14 cellular contexts compared by ENCODE assay signal in the genomic region with DNA sequence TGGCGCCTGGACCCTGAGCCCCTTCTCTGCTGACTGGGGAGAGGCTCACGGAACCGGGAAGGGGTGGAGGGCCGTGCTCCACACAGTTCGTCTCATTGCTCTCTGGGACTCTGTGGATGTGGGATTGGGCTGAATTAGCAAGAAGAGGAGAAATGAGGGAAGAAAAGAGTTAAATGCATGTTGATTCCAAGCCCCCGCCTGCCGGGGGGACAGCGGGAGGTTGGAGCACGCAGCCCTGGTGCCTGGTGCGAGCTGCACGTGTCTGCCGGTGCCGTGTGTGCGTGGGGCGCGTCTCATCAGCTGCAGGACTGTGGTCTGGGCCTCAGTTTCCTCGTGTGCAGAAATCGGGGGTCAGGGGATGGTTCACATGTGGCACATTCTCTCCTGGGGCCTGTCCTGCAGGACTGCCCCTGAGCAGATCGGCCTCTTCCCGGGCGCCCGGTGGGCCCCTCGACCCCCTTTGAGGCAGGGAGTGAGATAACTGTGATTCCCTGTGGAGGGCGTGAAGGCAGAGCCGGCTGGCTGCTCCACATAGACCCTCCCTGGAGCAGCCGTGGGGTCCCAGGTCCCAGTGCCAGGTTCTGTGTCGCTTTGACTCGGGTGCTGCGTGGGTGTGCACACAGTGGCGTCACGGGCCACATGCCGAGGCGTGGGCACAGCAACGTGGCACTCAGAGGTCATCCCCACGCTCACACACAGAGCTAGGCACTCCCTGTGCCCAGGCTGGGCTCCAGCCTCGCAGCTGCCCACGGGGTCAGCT. TPM values are rescaled to one million over a fixed set of nuclear protein-coding genes. Genes with fewer than 3 reads are reported as not detected.
DNase-seq lines count a peak whose midpoint lies in the region; ATAC-seq, FAIRE-seq and TF ChIP-seq lines count a peak whose summit lies in the region.
"Had no signal": no experiment of that assay in that cellular context is flagged by ENCODE, and none has a peak within 500 bp of the region (broad histone marks: within the 10 kb centered on the region; RNA-seq: fewer than 3 reads in every experiment).

No MANE protein-coding gene starts in this region.

- no peak for ATAC-seq in HepG2
- no peak for ATAC-seq in right lobe of liver
- no peak for ATAC-seq in activated T-cell treated with anti-CD3 and anti-CD28 coated beads, Interleukin-2, amount 50 U/mL, for 72 hours (replicated peaks in 1 of 2)
- ATAC-seq: activated T-helper 17 cell treated with anti-CD3 and anti-CD28 coated beads, Interleukin-2, amount 50 U/mL, for 72 hours; Right ventricle myocardium inferior had no signal

- no peak for TF ChIP-seq EP300 in HepG2 (IDR thresholded peaks at IDR 0.05; ENCODE audit: low read depth in 2 of 2, low read length in 2 of 2)
- TF ChIP-seq EP300 in HepG2 (CRISPR knock-in tag; IDR thresholded peaks at IDR 0.05; ENCODE audit: borderline replicate concordance): no peak

- no peak for FAIRE-seq in HepG2 (lab: Jason Lieb, UNC)

- H3K9ac ChIP-seq in HepG2 (ENCODE audit: insufficient read depth, low read depth, low read length): no peak overlapping the region

- POLR2A ChIA-PET in HepG2 (lab: Yijun Ruan, JAX): no interaction called here

- H3K27ac Mint-ChIP-seq in type B pancreatic cell: peak overlapping the region; percentile 68
- no peak overlapping the region for H3K27ac Mint-ChIP-seq in activated T-cell treated with anti-CD3 and anti-CD28 coated beads, Interleukin-2, amount 50 U/mL, for 72 hours
- H3K27ac Mint-ChIP-seq: activated T-helper 17 cell treated with anti-CD3 and anti-CD28 coated beads, Interleukin-2, amount 50 U/mL, for 72 hours; T-helper 2 cell treated with Interferon-gamma antibody and Interleukin-4, amounts not matched to agents 5 μg/mL and 100 μg/mL, for 36 hours had no signal

- CTCF ChIA-PET in HepG2 (lab: Yijun Ruan, JAX; ENCODE audit: low intra/inter-chr PET ratio, low total read pairs): no interaction called here

- TF ChIP-seq POLR2A in HepG2 (IDR thresholded peaks at IDR 0.05; ENCODE audit: insufficient read depth in 1 of 2, low read depth in 2 of 2, low read length in 2 of 2) (no peak), right lobe of liver (IDR thresholded peaks at IDR 0.05) (no peak)

- H3K4me2 ChIP-seq in HepG2 (ENCODE audit: low read depth, low read length): no peak overlapping the region

- no TSS peak for BruUV-seq in HepG2 (replicated peaks; lab: Mats Ljungman, UMichigan)

- H3K4me3 ChIP-seq in HepG2 (replicated peaks in 1 of 3; ENCODE audit: insufficient read depth in 1 of 3, low read depth in 2 of 3, low read length in 3 of 3) (no peak overlapping the region), right lobe of liver (no peak overlapping the region)

- H3K79me2 ChIP-seq in HepG2 (ENCODE audit: insufficient read depth, low read length): no peaks in the 10 kb centered on the region

- peak overlapping the region; percentile 54 for H3K4me3 Mint-ChIP-seq in type B pancreatic cell
- H3K4me3 Mint-ChIP-seq in activated T-cell treated with anti-CD3 and anti-CD28 coated beads, Interleukin-2, amount 50 U/mL, for 72 hours: peak overlapping the region in 1 of 2 donors; percentile 8
- H3K4me3 Mint-ChIP-seq: activated T-helper 17 cell treated with anti-CD3 and anti-CD28 coated beads, Interleukin-2, amount 50 U/mL, for 72 hours; T-helper 2 cell treated with Interferon-gamma antibody and Interleukin-4, amounts not matched to agents 5 μg/mL and 100 μg/mL, for 36 hours had no signal

- H3K9me3 ChIP-seq in HepG2 (ENCODE audit: low read length) (no peaks in the 10 kb centered on the region), right lobe of liver (no peaks in the 10 kb centered on the region)

- peaks cover 21% of the 10 kb centered on the region for H3K4me1 Mint-ChIP-seq in type B pancreatic cell (ENCODE audit: unreplicated experiment)
- H3K4me1 Mint-ChIP-seq in activated T-cell treated with anti-CD3 and anti-CD28 coated beads, Interleukin-2, amount 50 U/mL, for 72 hours (ENCODE audit: low read depth): peaks cover 5% of the 10 kb centered on the region
- H3K4me1 Mint-ChIP-seq: activated T-helper 17 cell treated with anti-CD3 and anti-CD28 coated beads, Interleukin-2, amount 50 U/mL, for 72 hours had no signal

- H3K27ac ChIP-seq in HepG2 (ENCODE audit: extremely low read length, insufficient read depth, low read length) (no peak overlapping the region), right lobe of liver (no peak overlapping the region)

- 7% methylated on average over 16 of the region's 37 CpGs for WGBS in HepG2 (ENCODE audit: low lambda C conversion rate)
- 34% methylated on average over 10 of the region's 37 CpGs for WGBS in right lobe of liver (ENCODE audit: insufficient coverage, low coverage, low lambda C conversion rate, missing lambda C conversion rate)

- in situ Hi-C loops in HepG2 (cut with HindIII; ENCODE audit: extremely low pct_ligation_motif_present, low pct_unique_long_range_greater_than_20kb): no loop called here

- H3K36me3 ChIP-seq in HepG2 (replicated peaks in 1 of 2; ENCODE audit: control insufficient read depth in 1 of 2, insufficient read depth in 2 of 2, low read length in 2 of 2) (no peaks in the 10 kb centered on the region), right lobe of liver (no peaks in the 10 kb centered on the region)

- peaks cover 20% of the 10 kb centered on the region for H3K4me1 ChIP-seq in HepG2 (ENCODE audit: insufficient read depth, low read length)
- H3K4me1 ChIP-seq in right lobe of liver: peaks cover 0 to 6% (median 0%) of the 10 kb centered on the region in 4 donors

- TF ChIP-seq RAD21 in HepG2 (CRISPR knock-in tag; IDR thresholded peaks at IDR 0.05): no peak

- DNase-seq in HepG2 (ENCODE audit: low spot score) (no peak), right lobe of liver (no peak), head of caudate nucleus (peak in 31 of 42 donors; percentile 25 to 76 (median 51)), type B pancreatic cell (ENCODE audit: extremely low spot score, unreplicated experiment) (no peak), dedifferentiated amniotic fluid mesenchymal stem cell (ENCODE audit: extremely low spot score) (no peak)
- no peak for DNase-seq in activated T-cell treated with anti-CD3 and anti-CD28 coated beads, Interleukin-2, amount 50 U/mL, for 72 hours
- DNase-seq: NCI-H2029 treated with DMSO at 0.1 percent for 48 hours had no signal

- H4K20me1 ChIP-seq in HepG2 (ENCODE audit: insufficient read depth, low read length): no peaks in the 10 kb centered on the region

- H3K27me3 Mint-ChIP-seq in type B pancreatic cell: peaks cover 35% of the 10 kb centered on the region
- peaks cover 30% of the 10 kb centered on the region for H3K27me3 Mint-ChIP-seq in activated T-cell treated with anti-CD3 and anti-CD28 coated beads, Interleukin-2, amount 50 U/mL, for 72 hours (ENCODE audit: low read depth)

- intact Hi-C loops in HepG2 (cut with micrococcal nuclease; ENCODE audit: unreplicated experiment): no loop called here
- intact Hi-C loops in right lobe of liver (cut with DNase I): no loop called here
- intact Hi-C loops in head of caudate nucleus (cut with DNase I): no loop called here

- TF ChIP-seq CTCF in HepG2 (CRISPR knock-in tag; IDR thresholded peaks at IDR 0.05) (no peak), right lobe of liver (IDR thresholded peaks at IDR 0.05) (no peak), type B pancreatic cell (conservative IDR thresholded peaks at IDR 0.05) (no peak)

- H3K27me3 ChIP-seq in HepG2 (ENCODE audit: control insufficient read depth in 1 of 2, insufficient read depth in 2 of 2, low read length in 2 of 2): peaks cover 24 to 83% of the 10 kb centered on the region in 2 experiments
- peaks cover 0 to 12% of the 10 kb centered on the region in 2 donors for H3K27me3 ChIP-seq in right lobe of liver

- H3K9me3 Mint-ChIP-seq in type B pancreatic cell: no peaks in the 10 kb centered on the region
- no peaks in the 10 kb centered on the region for H3K9me3 Mint-ChIP-seq in activated T-cell treated with anti-CD3 and anti-CD28 coated beads, Interleukin-2, amount 50 U/mL, for 72 hours
- H3K9me3 Mint-ChIP-seq: activated T-helper 17 cell treated with anti-CD3 and anti-CD28 coated beads, Interleukin-2, amount 50 U/mL, for 72 hours; T-helper 2 cell treated with Interferon-gamma antibody and Interleukin-4, amounts not matched to agents 5 μg/mL and 100 μg/mL, for 36 hours had no signal

- no peaks in the 10 kb centered on the region for H3K36me3 Mint-ChIP-seq in type B pancreatic cell
- H3K36me3 Mint-ChIP-seq in activated T-cell treated with anti-CD3 and anti-CD28 coated beads, Interleukin-2, amount 50 U/mL, for 72 hours (ENCODE audit: insufficient read depth in 2 of 2): no peaks in the 10 kb centered on the region

- no peak overlapping the region for H2AFZ ChIP-seq in HepG2 (ENCODE audit: low read length)

RNA-seq across cellular contexts. Expression of a gene that starts 11.4 kb away (rescaled TPM):
- total RNA-seq in HepG2 (2016; rRNA removed; fragmentation: Illumina TruSeq; extraction: Trizol): 0.11 TPM in 1 of 2 replicates, not detected in the other
- not detected in 2 replicates for total RNA-seq in HepG2 (2016; cell fraction: cytosol; rRNA removed; fragmentation: Illumina TruSeq; extraction: Trizol; ENCODE audit: low read depth)
- total RNA-seq in HepG2 (2016; cell fraction: insoluble cytoplasmic fraction; rRNA removed; fragmentation: Illumina TruSeq; extraction: Trizol): 0.13 TPM in 1 of 2 replicates, not detected in the other
- total RNA-seq in HepG2 (2016; cell fraction: membrane; rRNA removed; fragmentation: Illumina TruSeq; extraction: Trizol): not detected in 2 replicates
- total RNA-seq in HepG2 (2016; cell fraction: nucleus; rRNA removed; fragmentation: Illumina TruSeq; extraction: Trizol): not detected in 2 replicates
- 0.09 TPM in 1 of 2 replicates, not detected in the other for polyA plus RNA-seq in HepG2 (2011; rRNA removed)
- 0.09 and 0.24 TPM in 2 replicates for polyA plus RNA-seq in HepG2 (2011; cell fraction: cytosol; rRNA removed)
- polyA plus RNA-seq in HepG2 (2011; cell fraction: nucleus; rRNA removed): 0.10 and 0.37 TPM in 2 replicates
- not detected in 2 replicates for polyA plus RNA-seq in HepG2 (2012)
- not detected in 2 replicates for polyA plus RNA-seq in HepG2 (2016; cell fraction: cytosol; fragmentation: Illumina TruSeq; extraction: Trizol; ENCODE audit: low read depth)
- not detected in 2 replicates for polyA plus RNA-seq in HepG2 (2016; cell fraction: insoluble cytoplasmic fraction; fragmentation: Illumina TruSeq; extraction: Trizol; ENCODE audit: low read depth)
- not detected in 2 replicates for polyA plus RNA-seq in HepG2 (2016; cell fraction: membrane; fragmentation: Illumina TruSeq; extraction: Trizol; ENCODE audit: low read depth)
- polyA plus RNA-seq in HepG2 (2016; cell fraction: nucleus; fragmentation: Illumina TruSeq; extraction: Trizol; ENCODE audit: insufficient read depth, low read depth): not detected in 2 replicates
- polyA minus RNA-seq in HepG2 (2011; rRNA and poly(A)+ RNA removed; ENCODE audit: low replicate concordance): 19.7 TPM in 1 of 2 replicates, not detected in the other
- 0.99 and 1.4 TPM in 2 replicates for polyA minus RNA-seq in HepG2 (2011; cell fraction: cytosol; rRNA and poly(A)+ RNA removed)
- 1.2 TPM in 1 of 2 replicates, not detected in the other for polyA minus RNA-seq in HepG2 (2011; cell fraction: nucleus; rRNA and poly(A)+ RNA removed)
- total RNA-seq in right lobe of liver: 1 to 10 TPM; 2.1 to 4.3 (median 3.7) TPM
- 13.1 and 50.5 TPM in 2 replicates for total RNA-seq in type B pancreatic cell (ENCODE audit: low replicate concordance)
- under 1 TPM; 0.12 to 0.17 TPM for total RNA-seq in activated T-cell treated with anti-CD3 and anti-CD28 coated beads, Interleukin-2, amount 50 U/mL, for 72 hours
- total RNA-seq: activated T-helper 17 cell treated with anti-CD3 and anti-CD28 coated beads, Interleukin-2, amount 50 U/mL, for 72 hours; subcutaneous adipose tissue had no signal

RNA-seq across cellular contexts. Expression of a gene that starts 23.9 kb away (rescaled TPM):
- total RNA-seq in HepG2 (2016; rRNA removed; fragmentation: Illumina TruSeq; extraction: Trizol) (91.6 and 103 TPM in 2 replicates), right lobe of liver (10 to 100 TPM; 28.9 to 36.8 (median 30.2) TPM), type B pancreatic cell (ENCODE audit: low replicate concordance) (75.1 and 87.2 TPM in 2 replicates)
- total RNA-seq in HepG2 (2016; cell fraction: cytosol; rRNA removed; fragmentation: Illumina TruSeq; extraction: Trizol; ENCODE audit: low read depth): 14.1 and 16.1 TPM in 2 replicates
- total RNA-seq in HepG2 (2016; cell fraction: insoluble cytoplasmic fraction; rRNA removed; fragmentation: Illumina TruSeq; extraction: Trizol): 81.2 and 109 TPM in 2 replicates
- total RNA-seq in HepG2 (2016; cell fraction: membrane; rRNA removed; fragmentation: Illumina TruSeq; extraction: Trizol): 22.9 and 27.1 TPM in 2 replicates
- 53.2 and 63.8 TPM in 2 replicates for total RNA-seq in HepG2 (2016; cell fraction: nucleus; rRNA removed; fragmentation: Illumina TruSeq; extraction: Trizol)
- polyA plus RNA-seq in HepG2 (2011; rRNA removed): 32.0 and 40.5 TPM in 2 replicates
- 33.6 and 44.6 TPM in 2 replicates for polyA plus RNA-seq in HepG2 (2011; cell fraction: cytosol; rRNA removed)
- polyA plus RNA-seq in HepG2 (2011; cell fraction: nucleus; rRNA removed): 85.2 and 96.0 TPM in 2 replicates
- 41.8 and 44.3 TPM in 2 replicates for polyA plus RNA-seq in HepG2 (2012)
- polyA plus RNA-seq in HepG2 (2016; cell fraction: cytosol; fragmentation: Illumina TruSeq; extraction: Trizol; ENCODE audit: low read depth): 5.1 and 6.4 TPM in 2 replicates
- 69.1 and 81.1 TPM in 2 replicates for polyA plus RNA-seq in HepG2 (2016; cell fraction: insoluble cytoplasmic fraction; fragmentation: Illumina TruSeq; extraction: Trizol; ENCODE audit: low read depth)
- polyA plus RNA-seq in HepG2 (2016; cell fraction: membrane; fragmentation: Illumina TruSeq; extraction: Trizol; ENCODE audit: low read depth): 9.8 and 11.1 TPM in 2 replicates
- polyA plus RNA-seq in HepG2 (2016; cell fraction: nucleus; fragmentation: Illumina TruSeq; extraction: Trizol; ENCODE audit: insufficient read depth, low read depth): 108 and 110 TPM in 2 replicates
- 118 and 166 TPM in 2 replicates for polyA minus RNA-seq in HepG2 (2011; rRNA and poly(A)+ RNA removed; ENCODE audit: low replicate concordance)
- 43.1 and 44.0 TPM in 2 replicates for polyA minus RNA-seq in HepG2 (2011; cell fraction: cytosol; rRNA and poly(A)+ RNA removed)
- 18.8 and 20.1 TPM in 2 replicates for polyA minus RNA-seq in HepG2 (2011; cell fraction: nucleus; rRNA and poly(A)+ RNA removed)
- total RNA-seq in activated T-cell treated with anti-CD3 and anti-CD28 coated beads, Interleukin-2, amount 50 U/mL, for 72 hours: 10 to 100 TPM; 72.7 to 90.0 TPM

RNA-seq across cellular contexts. Expression of a gene that starts 25.2 kb away (rescaled TPM):
- total RNA-seq in HepG2 (2016; rRNA removed; fragmentation: Illumina TruSeq; extraction: Trizol): 2.8 and 9.3 TPM in 2 replicates
- 4.5 and 5.0 TPM in 2 replicates for total RNA-seq in HepG2 (2016; cell fraction: cytosol; rRNA removed; fragmentation: Illumina TruSeq; extraction: Trizol; ENCODE audit: low read depth)
- 2.4 and 10.3 TPM in 2 replicates for total RNA-seq in HepG2 (2016; cell fraction: insoluble cytoplasmic fraction; rRNA removed; fragmentation: Illumina TruSeq; extraction: Trizol)
- total RNA-seq in HepG2 (2016; cell fraction: membrane; rRNA removed; fragmentation: Illumina TruSeq; extraction: Trizol): 2.6 and 2.8 TPM in 2 replicates
- 14.8 and 15.9 TPM in 2 replicates for total RNA-seq in HepG2 (2016; cell fraction: nucleus; rRNA removed; fragmentation: Illumina TruSeq; extraction: Trizol)
- polyA plus RNA-seq in HepG2 (2011; rRNA removed): 24.7 and 31.4 TPM in 2 replicates
- 6.8 and 12.3 TPM in 2 replicates for polyA plus RNA-seq in HepG2 (2011; cell fraction: cytosol; rRNA removed)
- 590 and 778 TPM in 2 replicates for polyA plus RNA-seq in HepG2 (2011; cell fraction: nucleus; rRNA removed)
- polyA plus RNA-seq in HepG2 (2012): 11.7 and 19.1 TPM in 2 replicates
- 1.1 and 1.3 TPM in 2 replicates for polyA plus RNA-seq in HepG2 (2016; cell fraction: cytosol; fragmentation: Illumina TruSeq; extraction: Trizol; ENCODE audit: low read depth)
- polyA plus RNA-seq in HepG2 (2016; cell fraction: insoluble cytoplasmic fraction; fragmentation: Illumina TruSeq; extraction: Trizol; ENCODE audit: low read depth): 3.4 and 3.7 TPM in 2 replicates
- 1.9 and 2.4 TPM in 2 replicates for polyA plus RNA-seq in HepG2 (2016; cell fraction: membrane; fragmentation: Illumina TruSeq; extraction: Trizol; ENCODE audit: low read depth)
- 71.9 and 74.8 TPM in 2 replicates for polyA plus RNA-seq in HepG2 (2016; cell fraction: nucleus; fragmentation: Illumina TruSeq; extraction: Trizol; ENCODE audit: insufficient read depth, low read depth)
- polyA minus RNA-seq in HepG2 (2011; rRNA and poly(A)+ RNA removed; ENCODE audit: low replicate concordance): 4.3 and 19.5 TPM in 2 replicates
- polyA minus RNA-seq in HepG2 (2011; cell fraction: cytosol; rRNA and poly(A)+ RNA removed): 4.6 and 4.9 TPM in 2 replicates
- 24.9 and 31.0 TPM in 2 replicates for polyA minus RNA-seq in HepG2 (2011; cell fraction: nucleus; rRNA and poly(A)+ RNA removed)
- 1 to 10 TPM; 1.9 to 6.7 (median 4.3) TPM for total RNA-seq in right lobe of liver
- 31.5 and 42.2 TPM in 2 replicates for total RNA-seq in type B pancreatic cell (ENCODE audit: low replicate concordance)
- 10 to 100 TPM; 12.7 to 22.8 TPM for total RNA-seq in activated T-cell treated with anti-CD3 and anti-CD28 coated beads, Interleukin-2, amount 50 U/mL, for 72 hours

RNA-seq across cellular contexts. Expression of a gene that starts 31.1 kb away (rescaled TPM):
- 0.21 and 0.42 TPM in 2 replicates for total RNA-seq in HepG2 (2016; rRNA removed; fragmentation: Illumina TruSeq; extraction: Trizol)
- not detected in 2 replicates for total RNA-seq in HepG2 (2016; cell fraction: cytosol; rRNA removed; fragmentation: Illumina TruSeq; extraction: Trizol; ENCODE audit: low read depth)
- total RNA-seq in HepG2 (2016; cell fraction: insoluble cytoplasmic fraction; rRNA removed; fragmentation: Illumina TruSeq; extraction: Trizol): 0.31 and 0.48 TPM in 2 replicates
- total RNA-seq in HepG2 (2016; cell fraction: membrane; rRNA removed; fragmentation: Illumina TruSeq; extraction: Trizol): 0.15 and 0.17 TPM in 2 replicates
- total RNA-seq in HepG2 (2016; cell fraction: nucleus; rRNA removed; fragmentation: Illumina TruSeq; extraction: Trizol): 0.59 and 0.63 TPM in 2 replicates
- polyA plus RNA-seq in HepG2 (2011; rRNA removed): 0.58 and 0.59 TPM in 2 replicates
- polyA plus RNA-seq in HepG2 (2011; cell fraction: cytosol; rRNA removed): 0.13 and 0.23 TPM in 2 replicates
- 13.2 and 15.5 TPM in 2 replicates for polyA plus RNA-seq in HepG2 (2011; cell fraction: nucleus; rRNA removed)
- polyA plus RNA-seq in HepG2 (2012): 0.51 and 0.55 TPM in 2 replicates
- 0.05 and 0.09 TPM in 2 replicates for polyA plus RNA-seq in HepG2 (2016; cell fraction: cytosol; fragmentation: Illumina TruSeq; extraction: Trizol; ENCODE audit: low read depth)
- polyA plus RNA-seq in HepG2 (2016; cell fraction: insoluble cytoplasmic fraction; fragmentation: Illumina TruSeq; extraction: Trizol; ENCODE audit: low read depth): 0.29 and 0.48 TPM in 2 replicates
- polyA plus RNA-seq in HepG2 (2016; cell fraction: membrane; fragmentation: Illumina TruSeq; extraction: Trizol; ENCODE audit: low read depth): 0.13 and 0.29 TPM in 2 replicates
- 2.6 and 2.7 TPM in 2 replicates for polyA plus RNA-seq in HepG2 (2016; cell fraction: nucleus; fragmentation: Illumina TruSeq; extraction: Trizol; ENCODE audit: insufficient read depth, low read depth)
- 0.26 and 0.54 TPM in 2 replicates for polyA minus RNA-seq in HepG2 (2011; rRNA and poly(A)+ RNA removed; ENCODE audit: low replicate concordance)
- polyA minus RNA-seq in HepG2 (2011; cell fraction: cytosol; rRNA and poly(A)+ RNA removed): 0.53 TPM in 1 of 2 replicates, not detected in the other
- 1.8 and 1.9 TPM in 2 replicates for polyA minus RNA-seq in HepG2 (2011; cell fraction: nucleus; rRNA and poly(A)+ RNA removed)
- 1 to 10 TPM in 1 of 6 experiments, under 1 TPM in 4, not detected in 1; 0.11 to 2.4 (median 0.26) TPM for total RNA-seq in right lobe of liver
- total RNA-seq in type B pancreatic cell (ENCODE audit: low replicate concordance): 6.4 and 16.7 TPM in 2 replicates
- 1 to 10 TPM; 1.9 to 2.3 TPM for total RNA-seq in activated T-cell treated with anti-CD3 and anti-CD28 coated beads, Interleukin-2, amount 50 U/mL, for 72 hours
- total RNA-seq: Right ventricle myocardium inferior had no signal

RNA-seq across cellular contexts. Expression of a gene that starts 46.7 kb away (rescaled TPM):
- 0.04 TPM in 1 of 2 replicates, not detected in the other for total RNA-seq in HepG2 (2016; rRNA removed; fragmentation: Illumina TruSeq; extraction: Trizol)
- total RNA-seq in HepG2 (2016; cell fraction: cytosol; rRNA removed; fragmentation: Illumina TruSeq; extraction: Trizol; ENCODE audit: low read depth): not detected in 2 replicates
- not detected in 2 replicates for total RNA-seq in HepG2 (2016; cell fraction: insoluble cytoplasmic fraction; rRNA removed; fragmentation: Illumina TruSeq; extraction: Trizol)
- total RNA-seq in HepG2 (2016; cell fraction: membrane; rRNA removed; fragmentation: Illumina TruSeq; extraction: Trizol): not detected in 2 replicates
- not detected in 2 replicates for total RNA-seq in HepG2 (2016; cell fraction: nucleus; rRNA removed; fragmentation: Illumina TruSeq; extraction: Trizol)
- 0.29 and 0.38 TPM in 2 replicates for polyA plus RNA-seq in HepG2 (2011; rRNA removed)
- 0.17 and 0.32 TPM in 2 replicates for polyA plus RNA-seq in HepG2 (2011; cell fraction: cytosol; rRNA removed)
- 2.3 and 2.6 TPM in 2 replicates for polyA plus RNA-seq in HepG2 (2011; cell fraction: nucleus; rRNA removed)
- 0.44 TPM in 2 replicates for polyA plus RNA-seq in HepG2 (2012)
- polyA plus RNA-seq in HepG2 (2016; cell fraction: cytosol; fragmentation: Illumina TruSeq; extraction: Trizol; ENCODE audit: low read depth): not detected in 2 replicates
- not detected in 2 replicates for polyA plus RNA-seq in HepG2 (2016; cell fraction: insoluble cytoplasmic fraction; fragmentation: Illumina TruSeq; extraction: Trizol; ENCODE audit: low read depth)
- polyA plus RNA-seq in HepG2 (2016; cell fraction: membrane; fragmentation: Illumina TruSeq; extraction: Trizol; ENCODE audit: low read depth): not detected in 2 replicates
- polyA plus RNA-seq in HepG2 (2016; cell fraction: nucleus; fragmentation: Illumina TruSeq; extraction: Trizol; ENCODE audit: insufficient read depth, low read depth): not detected in 2 replicates
- 0.09 and 2.7 TPM in 2 replicates for polyA minus RNA-seq in HepG2 (2011; rRNA and poly(A)+ RNA removed; ENCODE audit: low replicate concordance)
- polyA minus RNA-seq in HepG2 (2011; cell fraction: cytosol; rRNA and poly(A)+ RNA removed): 0.44 and 0.59 TPM in 2 replicates
- polyA minus RNA-seq in HepG2 (2011; cell fraction: nucleus; rRNA and poly(A)+ RNA removed): 0.99 and 1.2 TPM in 2 replicates
- total RNA-seq in right lobe of liver: under 1 TPM in 4 of 6 experiments, not detected in 2; 0.18 to 0.46 (median 0.28) TPM
- total RNA-seq in type B pancreatic cell (ENCODE audit: low replicate concordance): 0.34 and 0.62 TPM in 2 replicates
- total RNA-seq in activated T-cell treated with anti-CD3 and anti-CD28 coated beads, Interleukin-2, amount 50 U/mL, for 72 hours: not detected
- total RNA-seq: activated T-helper 17 cell treated with anti-CD3 and anti-CD28 coated beads, Interleukin-2, amount 50 U/mL, for 72 hours; glomerular endothelial cell; kidney epithelial cell; osteocyte had no signal

Comparison
In these comparisons a context has a peak if more than half of its experiments do, and no peak if none do; other contexts are left out.
1. DNase-seq: peak in head of caudate nucleus (31 of 42); none in HepG2 (single experiment), right lobe of liver (0 of 3), type B pancreatic cell (single experiment), activated T-cell treated with anti-CD3 and anti-CD28 coated beads, Interleukin-2, amount 50 U/mL, for 72 hours (0 of 2) and dedifferentiated amniotic fluid mesenchymal stem cell (single experiment).